In the genomic region with DNA sequence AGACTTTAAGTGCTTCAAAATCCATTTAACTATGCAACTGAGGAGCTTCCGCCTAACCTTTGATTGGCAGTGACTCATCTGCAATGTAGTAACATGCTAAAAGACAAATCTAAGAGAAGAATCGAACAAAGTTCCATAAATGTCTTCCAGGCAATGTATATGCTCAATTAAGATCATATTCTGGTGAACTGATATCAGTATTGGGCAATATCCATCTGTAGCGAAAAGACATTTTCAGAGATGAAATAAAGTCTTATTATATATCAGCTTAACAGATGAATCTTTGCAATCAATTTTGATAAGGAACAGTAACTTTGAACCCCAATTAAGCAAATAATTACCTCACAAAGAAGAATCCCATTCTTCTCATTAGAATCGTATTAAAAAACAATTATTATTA, we compare ENCODE assay signal across 16 cellular contexts.
"Had no signal": no experiment of that assay in that cellular context is flagged by ENCODE, and none has a peak within 500 bp of the region (broad histone marks: within the 10 kb centered on the region; RNA-seq: fewer than 3 reads in every experiment).

No MANE protein-coding gene starts in this region.

- DNase-seq: colonic mucosa; dermis blood vessel endothelial cell; foreskin melanocyte; kidney glomerular epithelial cell; naive thymus-derived CD8-positive, alpha-beta T cell; posterior cingulate gyrus; stimulated activated CD4-positive, alpha-beta T cell treated with anti-CD3 and anti-CD28 coated beads, Interleukin-15, amount 100 ng/mL, for 24 hours; stimulated activated CD4-positive, alpha-beta T cell treated with anti-CD3 and anti-CD28 coated beads, Interleukin-1b, Interleukin-23, amount 100 ng/mL, for 48 hours; stimulated activated CD4-positive, alpha-beta T cell treated with anti-CD3 and anti-CD28 coated beads, Interleukin-4, amount 100 ng/mL, for 24 hours; tibial artery; upper lobe of left lung; uterus had no signal

- H3K4me1 ChIP-seq: colonic mucosa, right atrium auricular region, tibial artery, uterus had no signal

- ATAC-seq: stimulated activated memory B cell treated with anti-CD40 and anti-IgM and Interleukin-4, amounts not matched to agents 10 μg/mL and 1 μg/mL and 100 μg/mL, for 72 hours had no signal

- H3K36me3 ChIP-seq: uterus had no signal

- H3K4me2 ChIP-seq: hepatocyte had no signal

- H3K4me3 ChIP-seq: colonic mucosa, hepatocyte, right atrium auricular region, tibial artery, upper lobe of left lung, uterus had no signal

- H3K27ac ChIP-seq: colonic mucosa, hepatocyte, neutrophil, right atrium auricular region, tibial artery, upper lobe of left lung, uterus had no signal

- H3K9me3 ChIP-seq: colonic mucosa, neutrophil, right atrium auricular region, tibial artery, upper lobe of left lung, uterus had no signal

- H3K79me2 ChIP-seq: hepatocyte had no signal

- H2AFZ ChIP-seq: hepatocyte had no signal

- H3K27me3 ChIP-seq: colonic mucosa, hepatocyte, neutrophil, right atrium auricular region, tibial artery, upper lobe of left lung, uterus had no signal
